1 cellular context compared by ENCODE assay signal in genomic region chr2:96325038-96325883, GRCh38.
A peak's percentile ranks its signal among the peaks of the same experiment; 100 is the strongest.
TF ChIP-seq lines count a peak whose summit lies in the region.

Gene ITPRIPL1 (plus strand): TSS chr2:96325317. CDS start chr2:96325840, 523 bp downstream.

TF ChIP-seq in H1, 55 proteins besides CTCF, POLR2A, EP300 and RAD21 (continued from another document):
- TF ChIP-seq TAF7 (optimal IDR thresholded peaks at IDR 0.05; ENCODE audit: borderline replicate concordance, low read depth, low read length) = peak; percentile 21
- peak; percentile 52 for TF ChIP-seq MAX (IDR thresholded peaks at IDR 0.05)
- peak; percentile 84 for TF ChIP-seq E2F6 (IDR thresholded peaks at IDR 0.05)
- no peak for TF ChIP-seq RNF2 (IDR thresholded peaks at IDR 0.05; ENCODE audit: borderline replicate concordance, low read depth, low read length, missing control alignments, poor library complexity, severe bottlenecking)
- TF ChIP-seq ZNF274 (IDR thresholded peaks at IDR 0.05; ENCODE audit: borderline replicate concordance, extremely low read depth, low read length) = no peak
- TF ChIP-seq TEAD4 (IDR thresholded peaks at IDR 0.05; ENCODE audit: low read depth, low read length) = no peak
- TF ChIP-seq SP4 (IDR thresholded peaks at IDR 0.05; ENCODE audit: low read length) = no peak
- peak in 1 of 2 experiments; percentile 49; a peak in 1 of 4 replicates for TF ChIP-seq SIN3A (conservative IDR thresholded peaks at IDR 0.05 in 1 of 2, IDR thresholded peaks at IDR 0.05 in 1 of 2; ENCODE audit: low read depth in 1 of 2, low read length in 2 of 2)
- 0 out of 4 replicates have a peak, but pooled peaks have one; percentile 34 to 38 for TF ChIP-seq HDAC2 (IDR thresholded peaks at IDR 0.05; ENCODE audit: borderline replicate concordance in 1 of 2, low read depth in 2 of 2, low read length in 2 of 2)
- no peak for TF ChIP-seq CHD7 (IDR thresholded peaks at IDR 0.05; ENCODE audit: insufficient replicate concordance, low read length)
- TF ChIP-seq TAF1 (IDR thresholded peaks at IDR 0.05; ENCODE audit: low read depth, low read length) = 0 out of 2 replicates have a peak, but pooled peaks have one; percentile 34
- no peak for TF ChIP-seq POU5F1 (IDR thresholded peaks at IDR 0.05; ENCODE audit: low read depth, low read length)
